In genomic region chr17:28788100-28788499, GRCh38 we compare ENCODE assay signal across 34 cellular contexts.
"Had no signal": no experiment of that assay in that cellular context is flagged by ENCODE, and none has a peak within 500 bp of the region (broad histone marks: within the 10 kb centered on the region; RNA-seq: fewer than 3 reads in every experiment).

No MANE protein-coding gene starts in this region.

- H3K4me3 Mint-ChIP-seq: activated B cell treated with CpG ODN at 0.5 μM for 24 hours; activated CD4-positive, alpha-beta T cell treated with anti-CD3 and anti-CD28 coated beads for 36 hours; activated CD8-positive, alpha-beta memory T cell treated with anti-CD3 and anti-CD28 coated beads, Interleukin-2, amount 10 ng/mL, durations not matched to agents 7 days and 5 days; activated CD8-positive, alpha-beta T cell treated with anti-CD3 and anti-CD28 coated beads, Interleukin-2, amount 10 ng/mL, durations not matched to agents 7 days and 5 days; activated naive CD8-positive, alpha-beta T cell treated with anti-CD3 and anti-CD28 coated beads, Interleukin-2, amount 10 ng/mL, durations not matched to agents 7 days and 5 days; immature natural killer cell; nephron; stimulated activated memory B cell treated with anti-CD40 and anti-IgM and Interleukin-4, amounts not matched to agents 10 μg/mL and 1 μg/mL and 100 μg/mL, for 72 hours; stimulated activated naive CD8-positive, alpha-beta T cell treated with anti-CD3 and anti-CD28 coated beads, Interleukin-15, amount 100 ng/mL, for 72 hours had no signal

- DNase-seq: activated B cell treated with CpG ODN at 0.5 μM for 24 hours; activated CD4-positive, alpha-beta T cell treated with anti-CD3 and anti-CD28 coated beads for 36 hours; activated CD8-positive, alpha-beta memory T cell treated with anti-CD3 and anti-CD28 coated beads, Interleukin-2, amount 10 ng/mL, durations not matched to agents 7 days and 5 days; activated CD8-positive, alpha-beta T cell treated with anti-CD3 and anti-CD28 coated beads, Interleukin-2, amount 10 ng/mL, durations not matched to agents 7 days and 5 days; activated effector memory CD4-positive, alpha-beta T cell treated with Interleukin-2 at 50 U/mL for 16 hours; activated naive CD4-positive, alpha-beta T cell treated with Interleukin-2 at 50 U/mL for 16 hours; activated naive CD8-positive, alpha-beta T cell treated with anti-CD3 and anti-CD28 coated beads, Interleukin-2, amount 10 ng/mL, durations not matched to agents 7 days and 5 days; amniotic stem cell; brain microvascular endothelial cell; dorsolateral prefrontal cortex; effector memory CD4-positive, alpha-beta T cell; erythroblast; heart left ventricle; hypothalamus; immature natural killer cell; kidney; left colon; retina; sigmoid colon; stimulated activated CD4-positive, alpha-beta T cell treated with anti-CD3 and anti-CD28 coated beads, Interleukin-1b, Interleukin-23, amount 100 ng/mL, for 48 hours; stimulated activated CD4-positive, alpha-beta T cell treated with anti-CD3 and anti-CD28 coated beads, Interleukin-4, amount 100 ng/mL, for 4 hours; stimulated activated CD8-positive, alpha-beta memory T cell treated with anti-CD3 and anti-CD28 coated beads, Interleukin-4, amount 100 ng/mL, for 48 hours; stimulated activated naive CD8-positive, alpha-beta T cell treated with anti-CD3 and anti-CD28 coated beads, Interleukin-15, amount 100 ng/mL, for 72 hours; substantia nigra; T-helper 2 cell; upper lobe of left lung had no signal

- H3K9me3 ChIP-seq: gastroesophageal sphincter, heart left ventricle, neutrophil, sigmoid colon, upper lobe of left lung, vagina had no signal

- H3K4me3 ChIP-seq: coronary artery, dorsolateral prefrontal cortex, gastroesophageal sphincter, heart left ventricle, lung, sigmoid colon, smooth muscle cell, upper lobe of left lung, vagina had no signal

- H3K4me1 ChIP-seq: heart left ventricle, sigmoid colon, vagina had no signal

- H3K27ac Mint-ChIP-seq: activated B cell treated with CpG ODN at 0.5 μM for 24 hours; activated CD4-positive, alpha-beta T cell treated with anti-CD3 and anti-CD28 coated beads for 36 hours; activated CD8-positive, alpha-beta memory T cell treated with anti-CD3 and anti-CD28 coated beads, Interleukin-2, amount 10 ng/mL, durations not matched to agents 7 days and 5 days; activated naive CD8-positive, alpha-beta T cell treated with anti-CD3 and anti-CD28 coated beads, Interleukin-2, amount 10 ng/mL, durations not matched to agents 7 days and 5 days; immature natural killer cell; nephron; stimulated activated memory B cell treated with anti-CD40 and anti-IgM and Interleukin-4, amounts not matched to agents 10 μg/mL and 1 μg/mL and 100 μg/mL, for 72 hours had no signal

- H3K27ac ChIP-seq: brain microvascular endothelial cell, coronary artery, dorsolateral prefrontal cortex, gastroesophageal sphincter, heart left ventricle, neutrophil, sigmoid colon, upper lobe of left lung, vagina had no signal

- H3K36me3 Mint-ChIP-seq: activated CD8-positive, alpha-beta memory T cell treated with anti-CD3 and anti-CD28 coated beads, Interleukin-2, amount 10 ng/mL, durations not matched to agents 7 days and 5 days; immature natural killer cell; stimulated activated memory B cell treated with anti-CD40 and anti-IgM and Interleukin-4, amounts not matched to agents 10 μg/mL and 1 μg/mL and 100 μg/mL, for 72 hours had no signal

- ATAC-seq: activated CD4-positive, alpha-beta T cell treated with anti-CD3 and anti-CD28 coated beads for 36 hours; activated CD8-positive, alpha-beta memory T cell treated with anti-CD3 and anti-CD28 coated beads, Interleukin-2, amount 10 ng/mL, durations not matched to agents 7 days and 5 days; activated CD8-positive, alpha-beta T cell treated with anti-CD3 and anti-CD28 coated beads, Interleukin-2, amount 10 ng/mL, durations not matched to agents 7 days and 5 days; gastroesophageal sphincter; heart left ventricle; left colon; stimulated activated memory B cell treated with anti-CD40 and anti-IgM and Interleukin-4, amounts not matched to agents 10 μg/mL and 1 μg/mL and 100 μg/mL, for 72 hours; stimulated activated naive CD8-positive, alpha-beta T cell treated with anti-CD3 and anti-CD28 coated beads, Interleukin-15, amount 100 ng/mL, for 72 hours had no signal

- H3K27me3 Mint-ChIP-seq: activated B cell treated with CpG ODN at 0.5 μM for 24 hours; activated CD4-positive, alpha-beta T cell treated with anti-CD3 and anti-CD28 coated beads for 36 hours; activated CD8-positive, alpha-beta memory T cell treated with anti-CD3 and anti-CD28 coated beads, Interleukin-2, amount 10 ng/mL, durations not matched to agents 7 days and 5 days; activated naive CD8-positive, alpha-beta T cell treated with anti-CD3 and anti-CD28 coated beads, Interleukin-2, amount 10 ng/mL, durations not matched to agents 7 days and 5 days; stimulated activated memory B cell treated with anti-CD40 and anti-IgM and Interleukin-4, amounts not matched to agents 10 μg/mL and 1 μg/mL and 100 μg/mL, for 72 hours; stimulated activated naive CD8-positive, alpha-beta T cell treated with anti-CD3 and anti-CD28 coated beads, Interleukin-15, amount 100 ng/mL, for 72 hours had no signal

- H3K36me3 ChIP-seq: brain microvascular endothelial cell, neutrophil, sigmoid colon, upper lobe of left lung, vagina had no signal

- H3K27me3 ChIP-seq: brain microvascular endothelial cell, dorsolateral prefrontal cortex, gastroesophageal sphincter, heart left ventricle, neutrophil, sigmoid colon, upper lobe of left lung, vagina had no signal

- H3K4me1 Mint-ChIP-seq: activated B cell treated with CpG ODN at 0.5 μM for 24 hours had no signal

- H3K9me3 Mint-ChIP-seq: activated B cell treated with CpG ODN at 0.5 μM for 24 hours; activated naive CD8-positive, alpha-beta T cell treated with anti-CD3 and anti-CD28 coated beads, Interleukin-2, amount 10 ng/mL, durations not matched to agents 7 days and 5 days; immature natural killer cell; nephron; stimulated activated memory B cell treated with anti-CD40 and anti-IgM and Interleukin-4, amounts not matched to agents 10 μg/mL and 1 μg/mL and 100 μg/mL, for 72 hours; stimulated activated naive CD8-positive, alpha-beta T cell treated with anti-CD3 and anti-CD28 coated beads, Interleukin-15, amount 100 ng/mL, for 72 hours had no signal
